In the genomic region with DNA sequence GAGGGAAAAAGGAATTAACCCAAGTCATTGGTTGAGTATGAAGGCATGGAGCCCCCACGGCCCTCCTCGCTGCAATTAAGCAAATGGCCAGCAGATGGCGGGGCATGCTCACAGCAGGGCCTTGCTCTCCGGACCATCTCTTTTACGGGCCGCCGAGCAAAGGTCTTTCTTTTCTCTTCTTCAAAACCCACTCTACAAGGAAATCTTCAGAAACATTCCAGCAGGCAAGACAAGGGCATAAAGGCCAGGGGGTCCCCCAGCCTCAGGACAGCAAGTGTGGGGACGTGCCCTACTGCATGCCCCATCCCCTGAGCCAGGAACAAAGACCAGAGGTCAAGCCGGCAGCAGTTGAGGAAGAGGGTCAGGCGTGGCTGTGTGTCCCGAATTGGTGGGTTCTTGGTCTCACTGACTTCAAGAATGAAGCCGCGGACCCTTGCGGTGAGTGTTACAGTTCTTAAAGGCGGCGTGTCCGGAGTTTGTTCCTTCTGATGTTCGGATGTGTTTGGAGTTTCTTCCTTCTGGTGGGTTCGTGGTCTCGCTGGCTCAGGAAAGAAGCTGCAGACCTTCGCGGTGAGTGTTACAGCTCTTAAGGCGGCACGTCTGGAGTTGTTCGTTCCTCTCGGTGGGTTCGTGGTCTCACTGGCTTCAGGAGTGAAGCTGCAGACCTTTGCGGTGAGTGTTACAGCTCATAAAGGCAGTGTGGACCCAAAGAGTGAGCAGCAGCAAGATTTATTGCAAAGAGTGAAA, we compare ENCODE assay signal across 8 cellular contexts. TPM values are rescaled to one million over a fixed set of nuclear protein-coding genes. Genes with fewer than 3 reads are reported as not detected.
A peak's percentile ranks its signal among the peaks of the same experiment; 100 is the strongest.
DNase-seq lines count a peak whose midpoint lies in the region; ATAC-seq and TF ChIP-seq lines count a peak whose summit lies in the region.
"Not testable (repeated sequence)": the region's sequence is repeated elsewhere in the genome, so short reads cannot be mapped to it uniquely, and the experiment has no call there.

No MANE protein-coding gene starts in this region.

- peaks cover 12% of the 10 kb centered on the region for H3K4me1 Mint-ChIP-seq in CD14-positive monocyte
- not testable (repeated sequence) for H3K4me1 Mint-ChIP-seq in endodermal cell, mesothelial cell of epicardium

- not testable (repeated sequence) for H3K9me2 ChIP-seq in OCI-LY7 (ENCODE audit: insufficient read depth, low read length)

- 56 to 70% methylated on average over 9 to 27 of the region's 28 CpGs for WGBS in endodermal cell (ENCODE audit: insufficient coverage in 1 of 2, insufficient read length in 1 of 2), 2 experiments

- DNase-seq in CD14-positive monocyte (ENCODE audit: low spot score): peak; percentile 66
- DNase-seq in HuH-7.5 (ENCODE audit: low spot score): peak; percentile 60
- peak; percentile 88 for DNase-seq in OCI-LY7 (ENCODE audit: low spot score)
- peak; percentile 99 for DNase-seq in activated CD8-positive, alpha-beta memory T cell treated with anti-CD3 and anti-CD28 coated beads, Interleukin-2, amount 50 U/mL, for 48 hours
- peak; percentile 95 for DNase-seq in endodermal cell
- peak; percentile 72 to 91 for DNase-seq in mesothelial cell of epicardium (ENCODE audit: low spot score in 2 of 2, unreplicated experiment in 2 of 2)
- peak; percentile 80 for DNase-seq in stimulated activated CD8-positive, alpha-beta memory T cell treated with anti-CD3 and anti-CD28 coated beads, Interleukin-12 subunit alpha, Interleukin-12 subunit beta, amount 100 ng/mL, for 1 hour (ENCODE audit: low read depth)

- peak overlapping the region; percentile 62 for H3K4me3 ChIP-seq in OCI-LY7 (ENCODE audit: low read depth, low read length, poor library complexity, severe bottlenecking)
- not testable (repeated sequence) for H3K4me3 ChIP-seq in endodermal cell (ENCODE audit: low read length)

- not testable (repeated sequence) for H3K9ac ChIP-seq in endodermal cell (ENCODE audit: extremely low read depth, low read length, poor library complexity, severe bottlenecking)

- BruUV-seq in OCI-LY7 (replicated peaks; lab: Mats Ljungman, UMichigan): not testable (repeated sequence)

- H3K27ac Mint-ChIP-seq in CD14-positive monocyte (peak overlapping the region in 3 of 7 donors; percentile 6 to 69 (median 43)), endodermal cell (peak overlapping the region; percentile 40)
- not testable (repeated sequence) for H3K27ac Mint-ChIP-seq in mesothelial cell of epicardium

- intact Hi-C loops in CD14-positive monocyte (cut with micrococcal nuclease) (loop anchor here (1.0 to 10.0 kb wide), 5 partner anchors 126 to 814 kb away; partner anchors contain the start of genes LPIN3 (in 1 of the 2) and ZHX3 (in 1 of the 2)), OCI-LY7 (cut with micrococcal nuclease; ENCODE audit: unreplicated experiment) (loop anchor here (1.0 to 10.0 kb wide), 8 partner anchors 21 to 1084 kb away; partner anchors contain the start of genes LPIN3 and PLCG1)

- peak; percentile 81 for ATAC-seq in GM19455 (IDR thresholded peaks at IDR 0.05; ENCODE audit: unreplicated experiment)

- H4K20me1 ChIP-seq in OCI-LY7 (ENCODE audit: insufficient read depth, low read length): not testable (repeated sequence)

- H3K4me1 ChIP-seq in OCI-LY7 (ENCODE audit: insufficient read depth, low read length, poor library complexity, severe bottlenecking): peaks cover 31% of the 10 kb centered on the region
- H3K4me1 ChIP-seq in endodermal cell (ENCODE audit: control insufficient read depth, insufficient read depth, low read length): not testable (repeated sequence)

- POLR2A ChIA-PET in OCI-LY7 (lab: Charles Lee): interaction anchor here (1.1 to 1.2 kb wide), 3 partner anchors 126 to 190 kb away, joined by 3 to 4 read pairs (median 3); no protein-coding TSS in a partner anchor

- H3K36me3 ChIP-seq in OCI-LY7 (ENCODE audit: insufficient read depth, low read length); endodermal cell (ENCODE audit: control insufficient read depth, insufficient read depth, low read length): not testable (repeated sequence)

- CTCF ChIA-PET in OCI-LY7 (lab: Charles Lee; ENCODE audit: unreplicated experiment): interaction anchor here (0.7 to 0.9 kb wide), 3 partner anchors 14 to 22 kb away, joined by 3 to 4 read pairs (median 3); no protein-coding TSS in a partner anchor

- H3K79me2 ChIP-seq in OCI-LY7 (ENCODE audit: insufficient read depth, low read depth, low read length): not testable (repeated sequence)

- TF ChIP-seq CTCF in CD14-positive monocyte (IDR thresholded peaks at IDR 0.05) (peak; percentile 95), OCI-LY7 (conservative IDR thresholded peaks at IDR 0.05; ENCODE audit: low read length) (peak; percentile 99), endodermal cell (conservative IDR thresholded peaks at IDR 0.05) (peak; percentile 97), mesothelial cell of epicardium (IDR thresholded peaks at IDR 0.05; ENCODE audit: unreplicated experiment) (peak; percentile 90)

- H3K4me2 ChIP-seq in OCI-LY7 (ENCODE audit: low read length): peak overlapping the region; percentile 66

- not testable (repeated sequence) for H3K27me3 ChIP-seq in endodermal cell (ENCODE audit: control insufficient read depth, insufficient read depth, low read length, poor library complexity, severe bottlenecking)

- H3K9me3 ChIP-seq in OCI-LY7 (ENCODE audit: low read length); endodermal cell (ENCODE audit: control insufficient read depth, low read length): not testable (repeated sequence)

- H3K27me3 Mint-ChIP-seq in CD14-positive monocyte (ENCODE audit: low read depth in 3 of 3): peaks cover 23 to 27% (median 26%) of the 10 kb centered on the region in 3 donors
- H3K27me3 Mint-ChIP-seq in endodermal cell (ENCODE audit: insufficient read depth): peaks cover 16% of the 10 kb centered on the region
- H3K27me3 Mint-ChIP-seq in mesothelial cell of epicardium (ENCODE audit: low read depth): not testable (repeated sequence)

- not testable (repeated sequence) for H3K27ac ChIP-seq in OCI-LY7 (ENCODE audit: low read depth, low read length, poor library complexity, severe bottlenecking); endodermal cell (ENCODE audit: low read depth, low read length)

- peak overlapping the region; percentile 91 for H2AFZ ChIP-seq in OCI-LY7 (ENCODE audit: low read length)

- H3K4me3 Mint-ChIP-seq in CD14-positive monocyte: peak overlapping the region; percentile 82 to 97
- H3K4me3 Mint-ChIP-seq in endodermal cell: peak overlapping the region; percentile 44
- H3K4me3 Mint-ChIP-seq in mesothelial cell of epicardium: peak overlapping the region; percentile 50

- not testable (repeated sequence) for H3K9me3 Mint-ChIP-seq in CD14-positive monocyte, endodermal cell, mesothelial cell of epicardium

- H3K36me3 Mint-ChIP-seq in CD14-positive monocyte; endodermal cell (ENCODE audit: low read depth); mesothelial cell of epicardium: not testable (repeated sequence)

RNA-seq across cellular contexts. Expression of gene TOP1, which starts 59.6 kb away (rescaled TPM):
- polyA plus RNA-seq in CD14-positive monocyte: 10 to 100 TPM in 1 of 2 donors, 1 to 10 TPM in 1; 6.9 to 11.5 TPM
- 44.6 and 53.0 TPM in 2 replicates for total RNA-seq in OCI-LY7 (2014; rRNA removed; shearing (Covaris generic))
- 168 and 200 TPM in 2 replicates for total RNA-seq in OCI-LY7 (2022)
- total RNA-seq in endodermal cell: 10 to 100 TPM; 78.8 to 82.5 TPM
- polyA plus RNA-seq in endodermal cell (2013, experiment 1 of 2): 91.0 TPM
- polyA plus RNA-seq in endodermal cell (2013, experiment 2 of 2): 88.9 TPM
- total RNA-seq in mesothelial cell of epicardium: 76.0 to 78.6 TPM (median 76.7 TPM) in 3 replicates
